8 cellular contexts compared by ENCODE assay signal in the genomic region with DNA sequence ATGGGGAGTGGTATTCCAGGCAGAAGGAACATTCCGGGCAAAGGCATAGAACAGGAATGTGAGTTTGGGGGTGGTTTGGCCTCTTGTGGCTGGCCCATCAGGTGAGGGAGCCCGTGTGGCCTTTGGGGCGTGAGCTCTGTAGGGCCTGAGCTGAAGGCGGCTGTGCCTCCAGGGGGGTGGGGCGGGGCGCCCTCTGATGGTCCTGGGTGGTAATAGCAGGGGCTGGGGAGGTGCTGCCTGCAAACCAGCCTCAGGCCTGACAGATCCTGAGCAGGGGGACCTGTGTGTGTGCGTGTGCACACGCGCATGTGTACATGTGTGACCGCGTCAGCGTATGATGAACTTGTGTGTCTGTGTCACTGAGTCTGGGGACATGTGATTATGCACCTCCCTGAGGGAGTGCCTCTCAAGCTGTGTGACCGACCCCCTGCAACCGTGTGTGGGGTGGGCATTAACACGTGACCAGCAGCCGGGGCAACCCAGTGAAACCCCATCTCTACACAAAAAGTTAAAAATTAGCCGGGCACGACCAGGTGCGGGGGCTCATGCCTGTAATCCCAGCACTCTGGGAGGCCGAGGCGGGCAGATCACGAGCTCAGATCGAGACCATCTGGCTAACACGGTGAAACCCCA.
DNase-seq lines count a peak whose midpoint lies in the region; ATAC-seq, FAIRE-seq and TF ChIP-seq lines count a peak whose summit lies in the region.
"Not testable (repeated sequence)": the region's sequence is repeated elsewhere in the genome, so short reads cannot be mapped to it uniquely, and the experiment has no call there.

No MANE protein-coding gene starts in this region.

- H3K27me3 Mint-ChIP-seq in activated naive CD8-positive, alpha-beta T cell treated with anti-CD3 and anti-CD28 coated beads, Interleukin-2, amount 50 U/mL, for 24 hours = not testable (repeated sequence)

- peak; percentile 68 for FAIRE-seq in GM18507 (lab: Jason Lieb, UNC)

- H3K9me3 Mint-ChIP-seq in activated naive CD8-positive, alpha-beta T cell treated with anti-CD3 and anti-CD28 coated beads, Interleukin-2, amount 50 U/mL, for 24 hours = not testable (repeated sequence)

- not testable (repeated sequence) for H3K4me1 ChIP-seq in foreskin keratinocyte; mucosa of descending colon (ENCODE audit: low read depth)

- not testable (repeated sequence) for H3K27ac ChIP-seq in foreskin keratinocyte

- H3K36me3 ChIP-seq in mucosa of descending colon (ENCODE audit: low read depth) = not testable (repeated sequence)

- H3K27ac Mint-ChIP-seq in activated naive CD8-positive, alpha-beta T cell treated with anti-CD3 and anti-CD28 coated beads, Interleukin-2, amount 50 U/mL, for 24 hours = not testable (repeated sequence)

- H3K27me3 ChIP-seq in foreskin keratinocyte = not testable (repeated sequence)

- ATAC-seq in activated naive CD8-positive, alpha-beta T cell treated with anti-CD3 and anti-CD28 coated beads, Interleukin-2, amount 50 U/mL, for 24 hours = not testable (repeated sequence)
- ATAC-seq in foreskin keratinocyte (peak; percentile 63), mucosa of descending colon (peak; percentile 85)

- DNase-seq in AG09319 (ENCODE audit: extremely low read depth, low read depth); foreskin keratinocyte: not testable (repeated sequence)
- DNase-seq in GM18507 (ENCODE audit: extremely low spot score, insufficient read length, low read depth) (peak; percentile 37), NCI-H226 (peak; percentile 15), mucosa of descending colon (peak in 2 of 3 donors; percentile 44 to 79)
- DNase-seq in activated CD4-positive, alpha-beta T cell treated with anti-CD3 and anti-CD28 coated beads for 48 hours = peak; percentile 79
- peak; percentile 72 for DNase-seq in activated naive CD8-positive, alpha-beta T cell treated with anti-CD3 and anti-CD28 coated beads, Interleukin-2, amount 50 U/mL, for 24 hours
- DNase-seq in stimulated activated CD4-positive, alpha-beta T cell treated with anti-CD3 and anti-CD28 coated beads, TNF-alpha, amount 100 ng/mL, for 48 hours (ENCODE audit: low read depth in 3 of 3) = peak; percentile 27 to 40 (median 40)

- H3K9me3 ChIP-seq in mucosa of descending colon = not testable (repeated sequence)

- not testable (repeated sequence) for H3K4me1 Mint-ChIP-seq in activated naive CD8-positive, alpha-beta T cell treated with anti-CD3 and anti-CD28 coated beads, Interleukin-2, amount 50 U/mL, for 24 hours

- peak; percentile 42 for TF ChIP-seq CTCF in AG09319 (IDR thresholded peaks at IDR 0.05; ENCODE audit: low read depth, low read length)
- peak; percentile 59 for TF ChIP-seq CTCF in foreskin keratinocyte (conservative IDR thresholded peaks at IDR 0.05)
- TF ChIP-seq CTCF in mucosa of descending colon (IDR thresholded peaks at IDR 0.05) = peak; percentile 46

- H3K4me3 Mint-ChIP-seq in activated naive CD8-positive, alpha-beta T cell treated with anti-CD3 and anti-CD28 coated beads, Interleukin-2, amount 50 U/mL, for 24 hours = not testable (repeated sequence)

- not testable (repeated sequence) for H3K4me3 ChIP-seq in mucosa of descending colon

- H3K36me3 Mint-ChIP-seq in activated naive CD8-positive, alpha-beta T cell treated with anti-CD3 and anti-CD28 coated beads, Interleukin-2, amount 50 U/mL, for 24 hours (ENCODE audit: low read depth) = not testable (repeated sequence)

- intact Hi-C loops in mucosa of descending colon (cut with DNase I, micrococcal nuclease) = not testable (repeated sequence)
